Comparison of ENCODE assay signal across 13 cellular contexts in genomic region chr11:67368621-67369020, GRCh38. TPM values are rescaled to one million over a fixed set of nuclear protein-coding genes. Genes with fewer than 3 reads are reported as not detected.
A peak's percentile ranks its signal among the peaks of the same experiment; 100 is the strongest.
DNase-seq lines count a peak whose midpoint lies in the region; ATAC-seq and TF ChIP-seq lines count a peak whose summit lies in the region.
"Had no signal": no experiment of that assay in that cellular context is flagged by ENCODE, and none has a peak within 500 bp of the region (broad histone marks: within the 10 kb centered on the region; RNA-seq: fewer than 3 reads in every experiment).

No MANE protein-coding gene starts in this region.

- TF ChIP-seq CTCF in GM13977 (IDR thresholded peaks at IDR 0.05; ENCODE audit: extremely low read depth, insufficient read depth, missing control alignments) (no peak), natural killer cell (IDR thresholded peaks at IDR 0.05) (no peak)

- peak; percentile 74 for DNase-seq in GM13977 (ENCODE audit: low spot score)
- peak; percentile 68 for DNase-seq in activated CD4-positive, alpha-beta memory T cell treated with anti-CD3 and anti-CD28 coated beads for 36 hours
- DNase-seq in natural killer cell, result no peak
- DNase-seq in cerebellar cortex (ENCODE audit: low spot score), result no peak
- DNase-seq in middle frontal gyrus (ENCODE audit: extremely low spot score, low spot score), result no peak
- DNase-seq: activated naive CD4-positive, alpha-beta T cell treated with anti-CD3 and anti-CD28 coated beads, Interleukin-2, amount 10 ng/mL, durations not matched to agents 7 days and 5 days; central memory CD4-positive, alpha-beta T cell; hypothalamus; left ventricle myocardium superior had no signal

- POLR2A ChIA-PET in activated CD4-positive, alpha-beta memory T cell treated with anti-CD3 and anti-CD28 coated beads for 36 hours (lab: Charles Lee), result no interaction called here

- H3K4me3 ChIP-seq in ACC112 (ENCODE audit: low read depth, low read length), result no peak overlapping the region

- H3K4me1 Mint-ChIP-seq in activated CD4-positive, alpha-beta memory T cell treated with anti-CD3 and anti-CD28 coated beads for 36 hours (ENCODE audit: low read depth), result peaks cover 60% of the 10 kb centered on the region
- H3K4me1 Mint-ChIP-seq in natural killer cell, result peaks cover 66 to 85% of the 10 kb centered on the region in 2 donors

- intact Hi-C loops in activated CD4-positive, alpha-beta memory T cell treated with anti-CD3 and anti-CD28 coated beads for 36 hours (cut with micrococcal nuclease), result no loop called here
- intact Hi-C loops in natural killer cell (cut with micrococcal nuclease), result no loop called here

- ATAC-seq in natural killer cell, result peak; percentile 37 to 72 (median 45)
- ATAC-seq in HG03039 (IDR thresholded peaks at IDR 0.05; ENCODE audit: unreplicated experiment), result no peak
- no peak for ATAC-seq in GM19351 (IDR thresholded peaks at IDR 0.05; ENCODE audit: unreplicated experiment)
- ATAC-seq: left ventricle myocardium superior had no signal

- peaks cover 16% of the 10 kb centered on the region; the same call in 1 of the 2 replicates for H3K36me3 ChIP-seq in ACC112 (ENCODE audit: insufficient read depth, low read length)

- peak overlapping the region; percentile 58 for H3K27ac ChIP-seq in ACC112 (ENCODE audit: low read depth, low read length)
- H3K27ac ChIP-seq: epithelial cell of prostate had no signal

- CTCF ChIA-PET in activated CD4-positive, alpha-beta memory T cell treated with anti-CD3 and anti-CD28 coated beads for 36 hours (lab: Charles Lee), result interaction anchor here (2.8 to 21.4 kb wide), 3 partner anchors 12 to 22 kb away, joined by 18 to 995 read pairs (median 106); partner anchors contain the start of gene POLD4

- H3K27me3 ChIP-seq in ACC112 (ENCODE audit: insufficient read depth, low read length), result no peaks in the 10 kb centered on the region

- no peak overlapping the region for H3K4me3 Mint-ChIP-seq in activated CD4-positive, alpha-beta memory T cell treated with anti-CD3 and anti-CD28 coated beads for 36 hours
- H3K4me3 Mint-ChIP-seq in natural killer cell, result peak overlapping the region; percentile 64
- H3K4me3 Mint-ChIP-seq: activated naive CD4-positive, alpha-beta T cell treated with anti-CD3 and anti-CD28 coated beads, Interleukin-2, amount 10 ng/mL, durations not matched to agents 7 days and 5 days had no signal

- H3K36me3 Mint-ChIP-seq in activated CD4-positive, alpha-beta memory T cell treated with anti-CD3 and anti-CD28 coated beads for 36 hours, result no peaks in the 10 kb centered on the region
- H3K36me3 Mint-ChIP-seq in natural killer cell, result no peaks in the 10 kb centered on the region
- H3K36me3 Mint-ChIP-seq: activated naive CD4-positive, alpha-beta T cell treated with anti-CD3 and anti-CD28 coated beads, Interleukin-2, amount 10 ng/mL, durations not matched to agents 7 days and 5 days had no signal

- H3K27me3 Mint-ChIP-seq in activated CD4-positive, alpha-beta memory T cell treated with anti-CD3 and anti-CD28 coated beads for 36 hours, result peaks cover 4% of the 10 kb centered on the region
- H3K27me3 Mint-ChIP-seq in natural killer cell (ENCODE audit: low read depth in 2 of 2), result peaks cover 3 to 11% of the 10 kb centered on the region in 2 donors

- H3K27ac Mint-ChIP-seq in activated CD4-positive, alpha-beta memory T cell treated with anti-CD3 and anti-CD28 coated beads for 36 hours, result peak overlapping the region; percentile 31
- H3K27ac Mint-ChIP-seq in natural killer cell, result peak overlapping the region; percentile 37 to 70
- H3K27ac Mint-ChIP-seq: activated naive CD4-positive, alpha-beta T cell treated with anti-CD3 and anti-CD28 coated beads, Interleukin-2, amount 10 ng/mL, durations not matched to agents 7 days and 5 days had no signal

- peaks cover 64% of the 10 kb centered on the region for H3K4me1 ChIP-seq in ACC112 (ENCODE audit: control insufficient read depth, insufficient read depth, low read length, unreplicated experiment)

- H3K79me2 ChIP-seq in ACC112 (ENCODE audit: control insufficient read depth, insufficient read depth, low read length, unreplicated experiment), result peaks cover 88% of the 10 kb centered on the region

- no peak overlapping the region for H2AFZ ChIP-seq in ACC112 (ENCODE audit: low read length, unreplicated experiment)

- in situ Hi-C loops in GM13977 (cut with MboI; ENCODE audit: low pct_unique_long_range_greater_than_20kb, low sequenced_read_pairs, unreplicated experiment), result no loop called here

- no peaks in the 10 kb centered on the region for H3K9me3 Mint-ChIP-seq in activated CD4-positive, alpha-beta memory T cell treated with anti-CD3 and anti-CD28 coated beads for 36 hours
- H3K9me3 Mint-ChIP-seq in natural killer cell, result no peaks in the 10 kb centered on the region
- H3K9me3 Mint-ChIP-seq: activated naive CD4-positive, alpha-beta T cell treated with anti-CD3 and anti-CD28 coated beads, Interleukin-2, amount 10 ng/mL, durations not matched to agents 7 days and 5 days had no signal

RNA-seq across cellular contexts. Expression of gene CLCF1, which starts 4.8 kb away (rescaled TPM):
- total RNA-seq in activated CD4-positive, alpha-beta memory T cell treated with anti-CD3 and anti-CD28 coated beads for 36 hours, result under 1 TPM; 0.39 to 0.45 TPM
- total RNA-seq in natural killer cell, result 10 to 100 TPM in 2 of 3 donors, 1 to 10 TPM in 1; 9.8 to 13.4 (median 10.3) TPM

RNA-seq across cellular contexts. Expression of gene POLD4, which starts 15.3 kb away (rescaled TPM):
- 10 to 100 TPM; 62.0 to 67.4 TPM for total RNA-seq in activated CD4-positive, alpha-beta memory T cell treated with anti-CD3 and anti-CD28 coated beads for 36 hours
- 10 to 100 TPM; 45.8 to 63.7 (median 60.5) TPM for total RNA-seq in natural killer cell

RNA-seq across cellular contexts. Expression of gene RAD9A, which starts 23.2 kb away (rescaled TPM):
- 10 to 100 TPM; 31.0 to 39.1 TPM for total RNA-seq in activated CD4-positive, alpha-beta memory T cell treated with anti-CD3 and anti-CD28 coated beads for 36 hours
- total RNA-seq in natural killer cell, result 10 to 100 TPM; 30.2 to 47.1 (median 37.3) TPM

RNA-seq across cellular contexts. Expression of gene PPP1CA, which starts 33.0 kb away (rescaled TPM):
- total RNA-seq in activated CD4-positive, alpha-beta memory T cell treated with anti-CD3 and anti-CD28 coated beads for 36 hours, result 100 to 1,000 TPM; 261 to 267 TPM
- 100 to 1,000 TPM; 222 to 245 (median 233) TPM for total RNA-seq in natural killer cell

RNA-seq across cellular contexts. Expression of gene TBC1D10C, which starts 35.3 kb away (rescaled TPM):
- 100 to 1,000 TPM; 123 to 126 TPM for total RNA-seq in activated CD4-positive, alpha-beta memory T cell treated with anti-CD3 and anti-CD28 coated beads for 36 hours
- total RNA-seq in natural killer cell, result 100 to 1,000 TPM; 314 to 359 (median 342) TPM

Comparison
In these comparisons a context has a peak if more than half of its experiments do, and no peak if none do; other contexts are left out.
1. DNase-seq: peak in GM13977 (single experiment) and activated CD4-positive, alpha-beta memory T cell treated with anti-CD3 and anti-CD28 coated beads for 36 hours (single experiment); none in natural killer cell (single experiment), cerebellar cortex (single experiment) and middle frontal gyrus (single experiment).
2. ATAC-seq: peak in natural killer cell (3 of 3); none in HG03039 (single experiment) and GM19351 (single experiment).
3. RNA of gene CLCF1, which starts 4.8 kb away (total RNA-seq): 9.8 to 13.4 TPM in natural killer cell; 0.39 to 0.45 TPM in activated CD4-positive, alpha-beta memory T cell treated with anti-CD3 and anti-CD28 coated beads for 36 hours; every median in the first group is over 4 times any median in the second.